8 cellular contexts compared by ENCODE assay signal in the genomic region with DNA sequence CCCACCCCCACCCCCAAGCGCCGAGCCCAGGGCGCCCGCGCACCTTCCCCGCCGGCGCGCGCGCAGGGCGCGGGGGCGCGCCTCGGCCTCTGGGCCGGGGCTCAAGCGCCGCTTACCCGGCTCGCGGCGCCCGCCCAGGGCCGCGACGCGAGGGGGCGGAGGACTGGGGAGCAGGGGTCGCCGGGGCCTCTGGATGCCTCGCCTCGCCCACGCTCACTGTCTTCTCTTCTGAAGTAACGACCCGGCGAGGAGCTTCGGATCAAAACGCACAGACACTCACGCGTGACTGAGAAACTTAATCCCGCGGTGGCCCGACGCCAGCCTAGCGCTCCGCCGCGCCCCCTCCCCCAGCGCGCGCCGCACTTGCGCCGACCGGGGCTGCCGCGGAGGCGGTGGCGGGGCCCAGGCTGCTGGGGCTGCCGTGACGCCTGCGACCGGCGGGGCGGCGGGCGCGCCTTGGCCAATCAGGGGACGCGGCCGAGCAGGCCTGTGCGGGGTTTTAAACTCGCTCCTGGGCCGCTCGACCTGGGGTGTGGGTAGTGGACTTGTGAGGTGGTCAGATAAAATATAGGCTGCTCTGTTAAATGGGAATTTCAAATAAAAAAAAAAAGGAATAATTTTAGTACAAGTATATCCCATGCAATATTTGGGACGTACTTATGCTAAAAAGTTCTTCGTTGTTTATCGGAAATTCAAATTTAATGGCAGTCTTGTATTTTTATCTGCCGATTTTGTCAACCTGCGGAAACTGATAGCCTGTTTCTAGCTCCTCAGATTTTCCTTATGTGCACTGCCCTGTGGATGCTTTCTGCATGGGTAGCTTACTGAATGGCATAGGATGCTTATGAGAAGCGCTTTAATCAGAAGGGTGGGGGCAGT. TPM values are rescaled to one million over a fixed set of nuclear protein-coding genes. Genes with fewer than 3 reads are reported as not detected.
DNase-seq lines count a peak whose midpoint lies in the region; ATAC-seq, FAIRE-seq and TF ChIP-seq lines count a peak whose summit lies in the region.

A gene with protein sequence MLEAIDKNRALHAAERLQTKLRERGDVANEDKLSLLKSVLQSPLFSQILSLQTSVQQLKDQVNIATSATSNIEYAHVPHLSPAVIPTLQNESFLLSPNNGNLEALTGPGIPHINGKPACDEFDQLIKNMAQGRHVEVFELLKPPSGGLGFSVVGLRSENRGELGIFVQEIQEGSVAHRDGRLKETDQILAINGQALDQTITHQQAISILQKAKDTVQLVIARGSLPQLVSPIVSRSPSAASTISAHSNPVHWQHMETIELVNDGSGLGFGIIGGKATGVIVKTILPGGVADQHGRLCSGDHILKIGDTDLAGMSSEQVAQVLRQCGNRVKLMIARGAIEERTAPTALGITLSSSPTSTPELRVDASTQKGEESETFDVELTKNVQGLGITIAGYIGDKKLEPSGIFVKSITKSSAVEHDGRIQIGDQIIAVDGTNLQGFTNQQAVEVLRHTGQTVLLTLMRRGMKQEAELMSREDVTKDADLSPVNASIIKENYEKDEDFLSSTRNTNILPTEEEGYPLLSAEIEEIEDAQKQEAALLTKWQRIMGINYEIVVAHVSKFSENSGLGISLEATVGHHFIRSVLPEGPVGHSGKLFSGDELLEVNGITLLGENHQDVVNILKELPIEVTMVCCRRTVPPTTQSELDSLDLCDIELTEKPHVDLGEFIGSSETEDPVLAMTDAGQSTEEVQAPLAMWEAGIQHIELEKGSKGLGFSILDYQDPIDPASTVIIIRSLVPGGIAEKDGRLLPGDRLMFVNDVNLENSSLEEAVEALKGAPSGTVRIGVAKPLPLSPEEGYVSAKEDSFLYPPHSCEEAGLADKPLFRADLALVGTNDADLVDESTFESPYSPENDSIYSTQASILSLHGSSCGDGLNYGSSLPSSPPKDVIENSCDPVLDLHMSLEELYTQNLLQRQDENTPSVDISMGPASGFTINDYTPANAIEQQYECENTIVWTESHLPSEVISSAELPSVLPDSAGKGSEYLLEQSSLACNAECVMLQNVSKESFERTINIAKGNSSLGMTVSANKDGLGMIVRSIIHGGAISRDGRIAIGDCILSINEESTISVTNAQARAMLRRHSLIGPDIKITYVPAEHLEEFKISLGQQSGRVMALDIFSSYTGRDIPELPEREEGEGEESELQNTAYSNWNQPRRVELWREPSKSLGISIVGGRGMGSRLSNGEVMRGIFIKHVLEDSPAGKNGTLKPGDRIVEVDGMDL (N-terminal part only) (minus strand): TSS at position 409 of the 879 bp plus-strand sequence. CDS start 29,377 bp downstream, outside the sequence.

- FAIRE-seq in D721Med (lab: Jason Lieb, UNC) = no peak

- in situ Hi-C loops in astrocyte of the spinal cord (cut with HindIII; ENCODE audit: low sequenced_read_pairs) = no loop called here

- TF ChIP-seq CTCF in D721Med (IDR thresholded peaks at IDR 0.05; ENCODE audit: insufficient read depth, missing control alignments) (no peak), astrocyte of the spinal cord (IDR thresholded peaks at IDR 0.05; ENCODE audit: low read depth, low read length) (no peak)

- no peak for ATAC-seq in GM21786 (IDR thresholded peaks at IDR 0.05; ENCODE audit: unreplicated experiment)

- peak within 1 kb of the TSS; percentile 76 for H3K4me3 ChIP-seq in astrocyte of the spinal cord (ENCODE audit: low read depth, low read length)

- DNase-seq in D721Med (ENCODE audit: insufficient read length, low spot score) (peak; percentile 40), NCI-H1694 (lab: John Stamatoyannopoulos, UW) (peak; percentile 48), astrocyte of the spinal cord (ENCODE audit: low read depth, low spot score) (peak; percentile 77), hepatic stellate cell (ENCODE audit: low spot score) (peak; percentile 69), pulmonary artery endothelial cell (ENCODE audit: low read depth, low spot score) (no peak), UCSD-AML1 (lab: John Stamatoyannopoulos, UW; ENCODE audit: unreplicated experiment) (no peak)
- no peak for DNase-seq in stimulated activated naive CD4-positive, alpha-beta T cell treated with Interleukin-2 at 50 U/mL for 16 hours (lab: John Stamatoyannopoulos, UW)

RNA-seq across cellular contexts. Expression of the gene that starts here (rescaled TPM):
- 56.3 and 84.2 TPM in 2 replicates for total RNA-seq in pulmonary artery endothelial cell

Comparison
In these comparisons a context has a peak if more than half of its experiments do, and no peak if none do; other contexts are left out.
1. DNase-seq: peak in D721Med (single experiment), NCI-H1694 (single experiment), astrocyte of the spinal cord (single experiment) and hepatic stellate cell (single experiment); none in pulmonary artery endothelial cell (single experiment), stimulated activated naive CD4-positive, alpha-beta T cell treated with Interleukin-2 at 50 U/mL for 16 hours (single experiment) and UCSD-AML1 (single experiment).